In genomic region chr11:121927359-121927758, GRCh38 we compare ENCODE assay signal across 19 cellular contexts.
"Had no signal": no experiment of that assay in that cellular context is flagged by ENCODE, and none has a peak within 500 bp of the region (broad histone marks: within the 10 kb centered on the region; RNA-seq: fewer than 3 reads in every experiment).

No MANE protein-coding gene starts in this region.

- H3K27ac ChIP-seq: hepatocyte, neutrophil, spleen had no signal

- ATAC-seq: left colon, left ventricle myocardium superior, sciatic nerve had no signal

- H3K4me3 Mint-ChIP-seq: dendritic cell treated with granulocyte-macrophage colony-stimulating factor and Interleukin-4, amounts not matched to agents 40 ng/mL and 50 ng/mL, for 4 days had no signal

- H3K36me3 Mint-ChIP-seq: naive B cell had no signal

- H3K4me1 Mint-ChIP-seq: naive B cell had no signal

- H3K4me3 ChIP-seq: hepatocyte, lung, spleen had no signal

- H3K27ac Mint-ChIP-seq: dendritic cell treated with granulocyte-macrophage colony-stimulating factor and Interleukin-4, amounts not matched to agents 40 ng/mL and 50 ng/mL, for 4 days had no signal

- H3K27me3 ChIP-seq: hepatocyte had no signal

- DNase-seq: erythroblast; foreskin melanocyte; head of caudate nucleus; left colon; left ventricle myocardium superior; mesenchymal stem cell; naive B cell; posterior cingulate gyrus; spleen; stimulated activated CD4-positive, alpha-beta T cell treated with anti-CD3 and anti-CD28 coated beads, Interleukin-15, amount 100 ng/mL, for 24 hours; stimulated activated CD4-positive, alpha-beta T cell treated with anti-CD3 and anti-CD28 coated beads, Interleukin-1b, Interleukin-23, amount 100 ng/mL, for 48 hours; stimulated activated CD4-positive, alpha-beta T cell treated with anti-CD3 and anti-CD28 coated beads, Interleukin-4, amount 100 ng/mL, for 24 hours; stimulated activated naive CD4-positive, alpha-beta T cell; trophoblast cell had no signal

- H3K4me2 ChIP-seq: hepatocyte had no signal

- H3K9me3 Mint-ChIP-seq: dendritic cell treated with granulocyte-macrophage colony-stimulating factor and Interleukin-4, amounts not matched to agents 40 ng/mL and 50 ng/mL, for 4 days; naive B cell had no signal

- H3K79me2 ChIP-seq: hepatocyte had no signal

- H2AFZ ChIP-seq: hepatocyte had no signal

- H3K36me3 ChIP-seq: neutrophil, spleen had no signal

- H3K9me3 ChIP-seq: neutrophil, spleen had no signal
